Comparison of ENCODE assay signal across 26 cellular contexts in the genomic region with DNA sequence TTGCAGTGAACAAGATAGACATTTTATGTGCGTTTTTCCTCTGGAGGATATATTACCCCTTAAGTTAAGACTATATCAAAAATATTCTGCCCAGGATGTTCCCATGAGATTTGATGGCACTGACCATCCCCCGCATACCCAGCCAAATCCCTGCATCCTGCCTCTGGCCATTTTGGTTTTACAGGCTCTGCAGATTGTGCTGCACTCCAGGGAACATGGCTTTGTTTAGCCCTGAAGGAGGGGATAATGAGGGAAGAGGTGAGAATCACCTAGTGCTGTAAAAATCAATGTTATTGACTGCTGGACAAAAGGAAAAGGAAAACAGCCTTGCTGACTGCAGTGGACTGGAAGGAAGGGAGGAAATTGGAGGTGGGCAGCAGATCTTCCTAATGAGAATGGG.
"Had no signal": no experiment of that assay in that cellular context is flagged by ENCODE, and none has a peak within 500 bp of the region (broad histone marks: within the 10 kb centered on the region; RNA-seq: fewer than 3 reads in every experiment).

No MANE protein-coding gene starts in this region.

- H3K4me3 ChIP-seq: esophagus squamous epithelium, gastrocnemius medialis, lower lobe of right lung, testis, vagina had no signal

- H3K36me3 ChIP-seq: esophagus squamous epithelium, gastrocnemius medialis, lower lobe of right lung, vagina, WERI-Rb-1 had no signal

- H3K27me3 ChIP-seq: esophagus squamous epithelium, gastrocnemius medialis, testis, vagina had no signal

- H3K9me3 ChIP-seq: gastrocnemius medialis, lower lobe of right lung, testis, vagina had no signal

- H3K27me3 Mint-ChIP-seq: brain; effector memory CD8-positive, alpha-beta T cell; naive thymus-derived CD4-positive, alpha-beta T cell; progenitor cell of endocrine pancreas; stimulated activated naive B cell treated with anti-CD40 and anti-IgM and Interleukin-4, amounts not matched to agents 10 μg/mL and 1 μg/mL and 100 μg/mL, for 72 hours; type B pancreatic cell had no signal

- H3K36me3 Mint-ChIP-seq: activated naive CD4-positive, alpha-beta T cell treated with anti-CD3 and anti-CD28 coated beads, Interleukin-2, amount 50 U/mL, for 72 hours; brain; stimulated activated naive B cell treated with anti-CD40 and anti-IgM and Interleukin-4, amounts not matched to agents 10 μg/mL and 1 μg/mL and 100 μg/mL, for 72 hours; type B pancreatic cell had no signal

- H3K4me3 Mint-ChIP-seq: activated CD8-positive, alpha-beta T cell treated with anti-CD3 and anti-CD28 coated beads, Interleukin-2, amount 10 ng/mL, durations not matched to agents 7 days and 5 days; activated T-helper 1 cell treated with anti-CD3 and anti-CD28 coated beads, Interleukin-12 subunit alpha, Interleukin-12 subunit beta, Interleukin-2, Interleukin-4 antibody, amounts not matched to agents 30 ng/mL and 10 ng/mL and 1 ng/mL, durations not matched to agents 14 hours and 24 hours and 36 hours; brain; effector memory CD8-positive, alpha-beta T cell; naive thymus-derived CD4-positive, alpha-beta T cell; neural crest cell; stimulated activated naive B cell treated with anti-CD40 and anti-IgM and Interleukin-4, amounts not matched to agents 10 μg/mL and 1 μg/mL and 100 μg/mL, for 72 hours; T-helper 2 cell treated with Interferon-gamma antibody and Interleukin-4, amounts not matched to agents 5 μg/mL and 100 μg/mL, for 36 hours; type B pancreatic cell had no signal

- DNase-seq: activated CD4-positive, alpha-beta T cell treated with anti-CD3 and anti-CD28 coated beads for 1 hour; activated CD4-positive, alpha-beta T cell treated with anti-CD3 and anti-CD28 coated beads, Interleukin-2, amount 50 U/mL, for 1 hour; activated CD8-positive, alpha-beta T cell treated with anti-CD3 and anti-CD28 coated beads, Interleukin-2, amount 10 ng/mL, durations not matched to agents 7 days and 5 days; activated gamma-delta T cell treated with Interleukin-2 at 50 U/mL for 16 hours; aorta; caudate nucleus; effector memory CD8-positive, alpha-beta T cell; esophagus squamous epithelium; gastrocnemius medialis; head of caudate nucleus; hypothalamus; lower lobe of right lung; naive thymus-derived CD4-positive, alpha-beta T cell; stimulated activated CD4-positive, alpha-beta T cell treated with anti-CD3 and anti-CD28 coated beads, Interleukin-2, amount 100 ng/mL, for 48 hours; stimulated activated CD8-positive, alpha-beta memory T cell treated with anti-CD3 and anti-CD28 coated beads, Interleukin-4, amount 100 ng/mL, for 48 hours; stimulated activated naive B cell treated with anti-CD40 and anti-IgM and Interleukin-4, amounts not matched to agents 10 μg/mL and 1 μg/mL and 100 μg/mL, for 72 hours; testis; WERI-Rb-1 had no signal

- H3K27ac ChIP-seq: esophagus squamous epithelium, gastrocnemius medialis, lower lobe of right lung, testis, vagina, WERI-Rb-1 had no signal

- H3K27ac Mint-ChIP-seq: activated CD8-positive, alpha-beta T cell treated with anti-CD3 and anti-CD28 coated beads, Interleukin-2, amount 10 ng/mL, durations not matched to agents 7 days and 5 days; activated naive CD4-positive, alpha-beta T cell treated with anti-CD3 and anti-CD28 coated beads, Interleukin-2, amount 50 U/mL, for 72 hours; activated T-helper 1 cell treated with anti-CD3 and anti-CD28 coated beads, Interleukin-12 subunit alpha, Interleukin-12 subunit beta, Interleukin-2, Interleukin-4 antibody, amounts not matched to agents 30 ng/mL and 10 ng/mL and 1 ng/mL, durations not matched to agents 14 hours and 24 hours and 36 hours; brain; effector memory CD8-positive, alpha-beta T cell; naive thymus-derived CD4-positive, alpha-beta T cell; progenitor cell of endocrine pancreas; stimulated activated naive B cell treated with anti-CD40 and anti-IgM and Interleukin-4, amounts not matched to agents 10 μg/mL and 1 μg/mL and 100 μg/mL, for 72 hours; T-helper 2 cell treated with Interferon-gamma antibody and Interleukin-4, amounts not matched to agents 5 μg/mL and 100 μg/mL, for 36 hours; type B pancreatic cell had no signal

- H3K4me1 ChIP-seq: esophagus squamous epithelium, gastrocnemius medialis, lower lobe of right lung, testis, vagina had no signal

- H3K4me1 Mint-ChIP-seq: brain; naive thymus-derived CD4-positive, alpha-beta T cell; neural crest cell; stimulated activated naive B cell treated with anti-CD40 and anti-IgM and Interleukin-4, amounts not matched to agents 10 μg/mL and 1 μg/mL and 100 μg/mL, for 72 hours had no signal

- H3K9me3 Mint-ChIP-seq: activated T-helper 1 cell treated with anti-CD3 and anti-CD28 coated beads, Interleukin-12 subunit alpha, Interleukin-12 subunit beta, Interleukin-2, Interleukin-4 antibody, amounts not matched to agents 30 ng/mL and 10 ng/mL and 1 ng/mL, durations not matched to agents 14 hours and 24 hours and 36 hours; brain; neural crest cell; type B pancreatic cell had no signal
